8 cellular contexts compared by ENCODE assay signal in genomic region chr2:85355073-85355410, GRCh38. TPM values are rescaled to one million over a fixed set of nuclear protein-coding genes. Genes with fewer than 3 reads are reported as not detected.
DNase-seq lines count a peak whose midpoint lies in the region; ATAC-seq and TF ChIP-seq lines count a peak whose summit lies in the region.

No MANE protein-coding gene starts in this region.

- H3K4me1 Mint-ChIP-seq in activated naive CD8-positive, alpha-beta T cell treated with anti-CD3 and anti-CD28 coated beads for 36 hours, result peaks cover 32% of the 10 kb centered on the region

- H3K27ac ChIP-seq in tibial nerve, result peak overlapping the region; percentile 62 to 90 (median 86)

- H3K9me3 ChIP-seq in tibial nerve, result no peaks in the 10 kb centered on the region

- H3K4me3 ChIP-seq in kidney epithelial cell (ENCODE audit: low read depth, low read length), result peak overlapping the region; percentile 73
- peak overlapping the region; percentile 64 to 92 (median 76) for H3K4me3 ChIP-seq in tibial nerve

- ATAC-seq in GM18517 (IDR thresholded peaks at IDR 0.05; ENCODE audit: unreplicated experiment) (peak; percentile 5), HG03025 (IDR thresholded peaks at IDR 0.05; ENCODE audit: low FRiP score, unreplicated experiment) (peak; percentile 15)

- H3K9me3 Mint-ChIP-seq in activated naive CD8-positive, alpha-beta T cell treated with anti-CD3 and anti-CD28 coated beads for 36 hours, result no peaks in the 10 kb centered on the region

- TF ChIP-seq CTCF in kidney epithelial cell (IDR thresholded peaks at IDR 0.05; ENCODE audit: insufficient read depth, low read length, poor library complexity, severe bottlenecking), result no peak
- no peak for TF ChIP-seq CTCF in tibial nerve (IDR thresholded peaks at IDR 0.05)

- H3K36me3 Mint-ChIP-seq in activated naive CD8-positive, alpha-beta T cell treated with anti-CD3 and anti-CD28 coated beads for 36 hours, result peaks cover 11% of the 10 kb centered on the region

- H3K4me3 Mint-ChIP-seq in activated naive CD8-positive, alpha-beta T cell treated with anti-CD3 and anti-CD28 coated beads for 36 hours, result peak overlapping the region; percentile 96

- H3K27ac Mint-ChIP-seq in activated naive CD8-positive, alpha-beta T cell treated with anti-CD3 and anti-CD28 coated beads for 36 hours, result peak overlapping the region; percentile 95

- H3K36me3 ChIP-seq in kidney epithelial cell (ENCODE audit: control insufficient read depth, insufficient read depth, low read length), result peaks cover 1% of the 10 kb centered on the region
- peaks cover 0 to 37% (median 4%) of the 10 kb centered on the region in 3 donors for H3K36me3 ChIP-seq in tibial nerve

- H3K27me3 ChIP-seq in kidney epithelial cell (ENCODE audit: control insufficient read depth, insufficient read depth, low read length) (no peaks in the 10 kb centered on the region), tibial nerve (no peaks in the 10 kb centered on the region)

- TF ChIP-seq EP300 in tibial nerve (IDR thresholded peaks at IDR 0.05), result no peak

- H3K27me3 Mint-ChIP-seq in activated naive CD8-positive, alpha-beta T cell treated with anti-CD3 and anti-CD28 coated beads for 36 hours, result no peaks in the 10 kb centered on the region

- no peak for TF ChIP-seq POLR2A in tibial nerve (IDR thresholded peaks at IDR 0.05)

- H3K4me1 ChIP-seq in tibial nerve, result peaks cover 0 to 35% (median 10%) of the 10 kb centered on the region in 4 donors

- 4 to 10% methylated on average over 10 of the region's 10 CpGs for WGBS in tibial nerve, 2 donors

- DNase-seq in activated naive CD8-positive, alpha-beta T cell treated with anti-CD3 and anti-CD28 coated beads for 36 hours, result no peak
- DNase-seq in kidney epithelial cell (ENCODE audit: low read depth) (no peak), tibial nerve (ENCODE audit: low spot score in 2 of 2) (no peak), NCI-H2171 treated with DMSO at 0.1 percent for 48 hours (lab: John Stamatoyannopoulos, UW) (no peak), NCI-H1694 treated with DMSO at 0.1 percent for 48 hours (lab: John Stamatoyannopoulos, UW) (no peak)
- no peak for DNase-seq in stimulated activated CD8-positive, alpha-beta memory T cell treated with anti-CD3 and anti-CD28 coated beads, Interleukin-4, amount 100 ng/mL, for 48 hours

RNA-seq across cellular contexts. Expression of gene ELMOD3, which starts 0.5 kb away (rescaled TPM):
- total RNA-seq in activated naive CD8-positive, alpha-beta T cell treated with anti-CD3 and anti-CD28 coated beads for 36 hours, result 10 to 100 TPM in 1 of 2 experiments, 1 to 10 TPM in 1; 9.8 to 11.3 TPM
- total RNA-seq in kidney epithelial cell (19.9 and 22.3 TPM in 2 replicates), tibial nerve (10 to 100 TPM; 21.2 to 39.0 (median 35.4) TPM)

RNA-seq across cellular contexts. Expression of gene RETSAT, which starts 0.7 kb away (rescaled TPM):
- 10 to 100 TPM; 21.5 to 23.3 TPM for total RNA-seq in activated naive CD8-positive, alpha-beta T cell treated with anti-CD3 and anti-CD28 coated beads for 36 hours
- total RNA-seq in kidney epithelial cell (29.6 and 31.6 TPM in 2 replicates), tibial nerve (100 to 1,000 TPM in 2 of 4 donors, 10 to 100 TPM in 2; 74.7 to 113 (median 97.5) TPM)

RNA-seq across cellular contexts. Expression of gene TGOLN2, which starts 27.3 kb away (rescaled TPM):
- 10 to 100 TPM; 74.9 to 77.2 TPM for total RNA-seq in activated naive CD8-positive, alpha-beta T cell treated with anti-CD3 and anti-CD28 coated beads for 36 hours
- total RNA-seq in kidney epithelial cell (101 and 108 TPM in 2 replicates), tibial nerve (100 to 1,000 TPM in 3 of 4 donors, 10 to 100 TPM in 1; 96.9 to 128 (median 109) TPM)

RNA-seq across cellular contexts. Expression of gene CAPG, which starts 55.1 kb away (rescaled TPM):
- total RNA-seq in activated naive CD8-positive, alpha-beta T cell treated with anti-CD3 and anti-CD28 coated beads for 36 hours, result 10 to 100 TPM; 18.1 to 19.8 TPM
- total RNA-seq in kidney epithelial cell (260 and 284 TPM in 2 replicates), tibial nerve (10 to 100 TPM; 58.8 to 67.8 (median 67.7) TPM)
